ENCODE assay signal across 20 cellular contexts in the genomic region with DNA sequence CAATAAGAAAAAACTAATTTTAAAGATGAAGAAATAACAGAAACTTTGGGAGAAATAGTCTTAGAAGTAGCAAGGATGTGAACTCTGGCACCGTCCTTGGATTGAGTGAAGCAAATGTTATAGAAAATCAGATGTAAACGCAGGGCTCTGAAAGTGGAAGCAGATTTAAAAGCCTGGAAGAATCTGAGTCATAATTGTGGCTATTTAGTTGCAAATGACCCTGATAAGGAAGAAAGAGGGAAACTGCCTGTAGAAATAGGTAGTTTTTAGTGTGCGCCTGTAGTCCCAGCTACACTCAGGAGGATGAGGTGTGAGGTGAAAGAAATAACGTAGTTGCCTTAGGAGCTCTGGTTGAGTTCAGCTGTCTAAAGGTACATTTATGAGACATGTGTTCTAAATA.
DNase-seq lines count a peak whose midpoint lies in the region; ATAC-seq and TF ChIP-seq lines count a peak whose summit lies in the region.
"Had no signal": no experiment of that assay in that cellular context is flagged by ENCODE, and none has a peak within 500 bp of the region (broad histone marks: within the 10 kb centered on the region; RNA-seq: fewer than 3 reads in every experiment).

No MANE protein-coding gene starts in this region.

- no peak overlapping the region; the same call in 2 of the 3 replicates for H3K4me3 Mint-ChIP-seq in GM23338
- H3K4me3 Mint-ChIP-seq in WTC11: no peak overlapping the region
- H3K4me3 Mint-ChIP-seq: CD4-positive, CD25-positive, alpha-beta regulatory T cell had no signal

- POLR2A ChIA-PET in WTC11 (lab: Charles Lee): no interaction called here

- no peak overlapping the region for H3K4me2 ChIP-seq in GM23338

- H4K20me1 ChIP-seq in GM23338 (replicated peaks; ENCODE audit: insufficient read depth): no peaks in the 10 kb centered on the region

- peaks cover 3% of the 10 kb centered on the region; the same call in 2 of the 3 replicates for H3K4me1 Mint-ChIP-seq in GM23338
- peaks cover 11% of the 10 kb centered on the region for H3K4me1 Mint-ChIP-seq in WTC11
- H3K4me1 Mint-ChIP-seq: CD4-positive, CD25-positive, alpha-beta regulatory T cell had no signal

- H3K4me1 ChIP-seq in GM23338 (ENCODE audit: insufficient read depth): no peaks in the 10 kb centered on the region

- H3K27ac Mint-ChIP-seq in GM23338 (no peak overlapping the region), WTC11 (no peak overlapping the region)
- H3K27ac Mint-ChIP-seq: CD4-positive, CD25-positive, alpha-beta regulatory T cell had no signal

- H3F3A ChIP-seq in GM23338 (replicated peaks; ENCODE audit: low read depth): no peaks in the 10 kb centered on the region

- H3K9me2 ChIP-seq in GM23338 (ENCODE audit: insufficient read depth): peaks cover 7% of the 10 kb centered on the region; the same call in 1 of the 2 replicates

- DNase-seq in GM23338 (ENCODE audit: low spot score) (no peak), RPMI7951 (ENCODE audit: low read depth) (peak; percentile 62), fibroblast of peridontal ligament (ENCODE audit: extremely low read depth) (peak; percentile 54), renal cortical epithelial cell (ENCODE audit: low read depth) (peak; percentile 24), NCI-H128 (lab: John Stamatoyannopoulos, UW; ENCODE audit: unreplicated experiment) (no peak), WTC11 (ENCODE audit: low spot score) (no peak)
- DNase-seq: CD4-positive, CD25-positive, alpha-beta regulatory T cell; COR-L47; DMS79; GOT3; Kasumi-1; NCI-H1417 treated with DMSO at 0.1 percent for 48 hours; NCI-H187; NCI-H446 treated with DMSO at 0.1 percent for 48 hours; NCI-H526 treated with DMSO at 0.1 percent for 48 hours; RPMI8226; SHP77 had no signal

- H3K9me3 Mint-ChIP-seq in GM23338 (no peaks in the 10 kb centered on the region), WTC11 (peaks cover 12% of the 10 kb centered on the region)

- TF ChIP-seq CTCF in GM23338 (conservative IDR thresholded peaks at IDR 0.05; ENCODE audit: low read depth in 2 of 2): no peak
- TF ChIP-seq CTCF in WTC11 (IDR thresholded peaks at IDR 0.05): no peak

- 0 out of 2 replicates have a peak overlapping the region, but pooled peaks have one; percentile 60 for H2AFZ ChIP-seq in GM23338

- no peaks in the 10 kb centered on the region for H3K79me2 ChIP-seq in GM23338 (replicated peaks; ENCODE audit: insufficient read depth)

- no peak overlapping the region for H3K4me3 ChIP-seq in GM23338
- H3K4me3 ChIP-seq: MG63 had no signal

- CTCF ChIA-PET in WTC11 (lab: Charles Lee): no interaction called here

- H3K36me3 Mint-ChIP-seq in GM23338 (ENCODE audit: low read depth) (no peaks in the 10 kb centered on the region), WTC11 (no peaks in the 10 kb centered on the region)
- H3K36me3 Mint-ChIP-seq: CD4-positive, CD25-positive, alpha-beta regulatory T cell had no signal

- H3K27ac ChIP-seq in GM23338 (ENCODE audit: low read depth): no peak overlapping the region

- H3K27me3 ChIP-seq in GM23338 (ENCODE audit: insufficient read depth): no peaks in the 10 kb centered on the region
- H3K27me3 ChIP-seq: MG63 had no signal

- no peaks in the 10 kb centered on the region for H3K36me3 ChIP-seq in GM23338 (ENCODE audit: insufficient read depth)
- H3K36me3 ChIP-seq: MG63 had no signal

- H3K27me3 Mint-ChIP-seq in GM23338 (ENCODE audit: insufficient read depth, low read depth, poor library complexity) (no peaks in the 10 kb centered on the region), WTC11 (ENCODE audit: low read depth) (no peaks in the 10 kb centered on the region; the same call in 1 of the 2 replicates)
- H3K27me3 Mint-ChIP-seq: CD4-positive, CD25-positive, alpha-beta regulatory T cell had no signal

- ATAC-seq in GM23338 (no peak), GM19328 (IDR thresholded peaks at IDR 0.05; ENCODE audit: unreplicated experiment) (no peak), WTC11 (no peak)
- ATAC-seq: PC-3 had no signal

TF ChIP-seq in GM23338, 12 proteins besides CTCF, POLR2A, EP300 and RAD21 (continues in another document):
- no peak for TF ChIP-seq CREB1 (CRISPR knock-in tag; IDR thresholded peaks at IDR 0.05; ENCODE audit: low read depth)
- no peak for TF ChIP-seq NANOG (IDR thresholded peaks at IDR 0.05; ENCODE audit: borderline replicate concordance)
- TF ChIP-seq EZH2phosphoT487 (IDR thresholded peaks at IDR 0.05; ENCODE audit: unreplicated experiment): no peak
- no peak for TF ChIP-seq ZNF331 (CRISPR knock-in tag; IDR thresholded peaks at IDR 0.05; ENCODE audit: low read depth)
- TF ChIP-seq REST (IDR thresholded peaks at IDR 0.05; ENCODE audit: unreplicated experiment): no peak

TF ChIP-seq in WTC11, 78 proteins besides CTCF, POLR2A, EP300 and RAD21:
- no peak for TF ChIP-seq GTF2I (CRISPR knock-in tag; conservative IDR thresholded peaks at IDR 0.05)
- TF ChIP-seq NR1H2 (CRISPR knock-in tag; IDR thresholded peaks at IDR 0.05): no peak
- no peak for TF ChIP-seq KAT7 (CRISPR knock-in tag; IDR thresholded peaks at IDR 0.05; ENCODE audit: borderline replicate concordance)
- TF ChIP-seq NFE2L1 (CRISPR knock-in tag; IDR thresholded peaks at IDR 0.05): no peak
TF ChIP-seq in WTC11: peak in this region for 0.

Comparison
In these comparisons a context has a peak if more than half of its experiments do, and no peak if none do; other contexts are left out.
1. DNase-seq: peak in RPMI7951 (single experiment), fibroblast of peridontal ligament (single experiment) and renal cortical epithelial cell (single experiment); none in GM23338 (single experiment), NCI-H128 (single experiment) and WTC11 (single experiment).